In genomic region chr5:82642313-82642712, GRCh38 we compare ENCODE assay signal across 23 cellular contexts.
"Had no signal": no experiment of that assay in that cellular context is flagged by ENCODE, and none has a peak within 500 bp of the region (broad histone marks: within the 10 kb centered on the region; RNA-seq: fewer than 3 reads in every experiment).

No MANE protein-coding gene starts in this region.

- H3K4me3 Mint-ChIP-seq: activated CD4-positive, alpha-beta T cell treated with anti-CD3 and anti-CD28 coated beads, Interleukin-2, amount 10 ng/mL, durations not matched to agents 24 days and 14 days; activated naive CD4-positive, alpha-beta T cell treated with anti-CD3 and anti-CD28 coated beads for 36 hours; activated naive CD8-positive, alpha-beta T cell; activated T-helper 17 cell treated with anti-CD3 and anti-CD28 coated beads, Interleukin-2, amount 50 U/mL, for 72 hours; T-helper 17 cell; WTC11 had no signal

- H3K4me3 ChIP-seq: cardiac muscle cell, K562 had no signal

- H3K9me3 Mint-ChIP-seq: activated CD4-positive, alpha-beta T cell treated with anti-CD3 and anti-CD28 coated beads, Interleukin-2, amount 10 ng/mL, durations not matched to agents 24 days and 14 days; activated naive CD4-positive, alpha-beta T cell treated with anti-CD3 and anti-CD28 coated beads for 36 hours; activated T-helper 17 cell treated with anti-CD3 and anti-CD28 coated beads, Interleukin-2, amount 50 U/mL, for 72 hours; WTC11 had no signal

- H3K27me3 Mint-ChIP-seq: activated T-helper 17 cell treated with anti-CD3 and anti-CD28 coated beads, Interleukin-2, amount 50 U/mL, for 72 hours had no signal

- H3K4me1 Mint-ChIP-seq: activated T-helper 17 cell treated with anti-CD3 and anti-CD28 coated beads, Interleukin-2, amount 50 U/mL, for 72 hours had no signal

- H3K27ac Mint-ChIP-seq: activated CD4-positive, alpha-beta T cell treated with anti-CD3 and anti-CD28 coated beads, Interleukin-2, amount 10 ng/mL, durations not matched to agents 24 days and 14 days; activated naive CD4-positive, alpha-beta T cell treated with anti-CD3 and anti-CD28 coated beads for 36 hours; activated naive CD8-positive, alpha-beta T cell; activated T-helper 17 cell treated with anti-CD3 and anti-CD28 coated beads, Interleukin-2, amount 50 U/mL, for 72 hours; T-helper 17 cell; WTC11 had no signal

- DNase-seq: activated CD4-positive, alpha-beta T cell treated with anti-CD3 and anti-CD28 coated beads for 1 hour; activated CD4-positive, alpha-beta T cell treated with anti-CD3 and anti-CD28 coated beads, Interleukin-2, amount 10 ng/mL, durations not matched to agents 24 days and 14 days; activated CD4-positive, alpha-beta T cell treated with anti-CD3 and anti-CD28 coated beads, Interleukin-2, amount 50 U/mL, for 48 hours; activated gamma-delta T cell; activated naive CD4-positive, alpha-beta T cell treated with anti-CD3 and anti-CD28 coated beads for 36 hours; activated T-cell treated with anti-CD3 and anti-CD28 coated beads for 4 hours; activated T-cell treated with anti-CD3 and anti-CD28 coated beads, Interleukin-2, amount 50 U/mL, for 48 hours; amygdala; brain microvascular endothelial cell; Karpas-422; MM.1S; NCI-H1048; NCI-H146; NCI-H187 treated with DMSO at 0.1 percent for 48 hours; NCI-H2081 treated with DMSO at 0.1 percent for 48 hours; NCI-H2227 treated with DMSO at 0.1 percent for 48 hours; SHP77 treated with DMSO at 0.1 percent for 48 hours; T-helper 17 cell had no signal

- H3K36me3 Mint-ChIP-seq: activated naive CD8-positive, alpha-beta T cell; WTC11 had no signal
